In the genomic region with DNA sequence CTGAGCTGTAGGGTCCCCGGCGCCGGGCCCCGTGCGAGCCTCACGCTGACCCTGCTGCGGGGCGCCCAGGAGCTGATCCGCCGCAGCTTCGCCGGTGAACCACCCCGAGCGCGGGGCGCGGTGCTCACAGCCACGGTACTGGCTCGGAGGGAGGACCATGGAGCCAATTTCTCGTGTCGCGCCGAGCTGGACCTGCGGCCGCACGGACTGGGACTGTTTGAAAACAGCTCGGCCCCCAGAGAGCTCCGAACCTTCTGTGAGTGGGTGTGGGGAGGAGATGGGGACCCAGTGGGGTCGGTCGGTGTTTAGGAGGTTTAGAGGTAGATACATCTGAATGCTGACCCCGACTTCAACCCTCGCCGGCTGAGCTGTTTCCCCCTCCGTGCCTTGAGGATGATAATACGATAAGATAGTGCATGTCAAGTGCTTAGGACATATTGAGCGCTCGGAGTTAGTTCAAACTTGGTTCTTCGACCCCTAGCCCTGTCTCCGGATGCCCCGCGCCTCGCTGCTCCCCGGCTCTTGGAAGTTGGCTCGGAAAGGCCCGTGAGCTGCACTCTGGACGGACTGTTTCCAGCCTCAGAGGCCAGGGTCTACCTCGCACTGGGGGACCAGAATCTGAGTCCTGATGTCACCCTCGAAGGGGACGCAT, we compare ENCODE assay signal across 1 cellular context.
TF ChIP-seq lines count a peak whose summit lies in the region.

No MANE protein-coding gene starts in this region.

TF ChIP-seq in K562, 482 proteins besides CTCF, POLR2A, EP300 and RAD21 (continues in another document):
- TF ChIP-seq ZKSCAN1 (IDR thresholded peaks at IDR 0.05; ENCODE audit: low read depth, low read length) (no peak), CREB1 (IDR thresholded peaks at IDR 0.05) (no peak), CREB1 (CRISPR knock-in tag; IDR thresholded peaks at IDR 0.05) (peak; percentile 8; the same call in 1 of the 2 replicates), ZFX (CRISPR knock-in tag; IDR thresholded peaks at IDR 0.05) (peak; percentile 47), HMGN3 (IDR thresholded peaks at IDR 0.05; ENCODE audit: borderline replicate concordance, extremely low read depth, insufficient read length, low read depth, low read length) (no peak), NR2F6 (CRISPR knock-in tag; IDR thresholded peaks at IDR 0.05) (no peak), ZNF184 (CRISPR knock-in tag; IDR thresholded peaks at IDR 0.05) (no peak), ZFP36 (IDR thresholded peaks at IDR 0.05; ENCODE audit: low read depth, low read length, partially characterized antibody) (peak; percentile 35), KAT7 (CRISPR knock-in tag; IDR thresholded peaks at IDR 0.05; ENCODE audit: borderline replicate concordance) (peak; percentile 88), ATF1 (CRISPR knock-in tag; IDR thresholded peaks at IDR 0.05) (no peak), ATF1 (tag; IDR thresholded peaks at IDR 0.05) (no peak), ZBTB8A (IDR thresholded peaks at IDR 0.05; ENCODE audit: partially characterized antibody) (no peak), POU5F1 (IDR thresholded peaks at IDR 0.05; ENCODE audit: borderline replicate concordance, low read depth, low read length, partially characterized antibody) (no peak), FOSL1 (tag; conservative IDR thresholded peaks at IDR 0.05) (no peak), RBM34 (IDR thresholded peaks at IDR 0.05; ENCODE audit: borderline replicate concordance, insufficient read depth, low read length) (no peak), ZBTB34 (CRISPR knock-in tag; IDR thresholded peaks at IDR 0.05) (no peak), KLF6 (CRISPR knock-in tag; IDR thresholded peaks at IDR 0.05; ENCODE audit: borderline replicate concordance) (no peak), MAFK (IDR thresholded peaks at IDR 0.05; ENCODE audit: low read length) (no peak), CEBPZ (IDR thresholded peaks at IDR 0.05; ENCODE audit: borderline replicate concordance, low read depth, low read length) (no peak), ZNF518B (CRISPR knock-in tag; IDR thresholded peaks at IDR 0.05) (no peak), PHF8 (IDR thresholded peaks at IDR 0.05; ENCODE audit: borderline replicate concordance, low read length) (peak; percentile 28; the same call in 1 of the 2 replicates), MECOM (CRISPR knock-in tag; IDR thresholded peaks at IDR 0.05) (no peak), CCNT2 (IDR thresholded peaks at IDR 0.05; ENCODE audit: borderline replicate concordance, extremely low read depth, insufficient read length, low read depth, low read length) (peak; percentile 27), PRMT5 (CRISPR knock-in tag; IDR thresholded peaks at IDR 0.05) (no peak), PPARD (CRISPR knock-in tag; IDR thresholded peaks at IDR 0.05) (no peak), SAFB (IDR thresholded peaks at IDR 0.05; ENCODE audit: borderline replicate concordance, low read depth, low read length) (no peak), BDP1 (IDR thresholded peaks at IDR 0.05; ENCODE audit: insufficient read depth, insufficient read length) (no peak), HDAC2 (IDR thresholded peaks at IDR 0.05) (no peak), THRA (IDR thresholded peaks at IDR 0.05) (no peak), ZC3H4 (CRISPR knock-in tag; IDR thresholded peaks at IDR 0.05; ENCODE audit: borderline replicate concordance) (no peak)
- TF ChIP-seq, protein P1, sequence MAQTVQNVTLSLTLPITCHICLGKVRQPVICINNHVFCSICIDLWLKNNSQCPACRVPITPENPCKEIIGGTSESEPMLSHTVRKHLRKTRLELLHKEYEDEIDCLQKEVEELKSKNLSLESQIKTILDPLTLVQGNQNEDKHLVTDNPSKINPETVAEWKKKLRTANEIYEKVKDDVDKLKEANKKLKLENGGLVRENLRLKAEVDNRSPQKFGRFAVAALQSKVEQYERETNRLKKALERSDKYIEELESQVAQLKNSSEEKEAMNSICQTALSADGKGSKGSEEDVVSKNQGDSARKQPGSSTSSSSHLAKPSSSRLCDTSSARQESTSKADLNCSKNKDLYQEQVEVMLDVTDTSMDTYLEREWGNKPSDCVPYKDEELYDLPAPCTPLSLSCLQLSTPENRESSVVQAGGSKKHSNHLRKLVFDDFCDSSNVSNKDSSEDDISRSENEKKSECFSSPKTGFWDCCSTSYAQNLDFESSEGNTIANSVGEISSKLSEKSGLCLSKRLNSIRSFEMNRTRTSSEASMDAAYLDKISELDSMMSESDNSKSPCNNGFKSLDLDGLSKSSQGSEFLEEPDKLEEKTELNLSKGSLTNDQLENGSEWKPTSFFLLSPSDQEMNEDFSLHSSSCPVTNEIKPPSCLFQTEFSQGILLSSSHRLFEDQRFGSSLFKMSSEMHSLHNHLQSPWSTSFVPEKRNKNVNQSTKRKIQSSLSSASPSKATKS (CRISPR knock-in tag; IDR thresholded peaks at IDR 0.05) = no peak
- TF ChIP-seq, protein P2, sequence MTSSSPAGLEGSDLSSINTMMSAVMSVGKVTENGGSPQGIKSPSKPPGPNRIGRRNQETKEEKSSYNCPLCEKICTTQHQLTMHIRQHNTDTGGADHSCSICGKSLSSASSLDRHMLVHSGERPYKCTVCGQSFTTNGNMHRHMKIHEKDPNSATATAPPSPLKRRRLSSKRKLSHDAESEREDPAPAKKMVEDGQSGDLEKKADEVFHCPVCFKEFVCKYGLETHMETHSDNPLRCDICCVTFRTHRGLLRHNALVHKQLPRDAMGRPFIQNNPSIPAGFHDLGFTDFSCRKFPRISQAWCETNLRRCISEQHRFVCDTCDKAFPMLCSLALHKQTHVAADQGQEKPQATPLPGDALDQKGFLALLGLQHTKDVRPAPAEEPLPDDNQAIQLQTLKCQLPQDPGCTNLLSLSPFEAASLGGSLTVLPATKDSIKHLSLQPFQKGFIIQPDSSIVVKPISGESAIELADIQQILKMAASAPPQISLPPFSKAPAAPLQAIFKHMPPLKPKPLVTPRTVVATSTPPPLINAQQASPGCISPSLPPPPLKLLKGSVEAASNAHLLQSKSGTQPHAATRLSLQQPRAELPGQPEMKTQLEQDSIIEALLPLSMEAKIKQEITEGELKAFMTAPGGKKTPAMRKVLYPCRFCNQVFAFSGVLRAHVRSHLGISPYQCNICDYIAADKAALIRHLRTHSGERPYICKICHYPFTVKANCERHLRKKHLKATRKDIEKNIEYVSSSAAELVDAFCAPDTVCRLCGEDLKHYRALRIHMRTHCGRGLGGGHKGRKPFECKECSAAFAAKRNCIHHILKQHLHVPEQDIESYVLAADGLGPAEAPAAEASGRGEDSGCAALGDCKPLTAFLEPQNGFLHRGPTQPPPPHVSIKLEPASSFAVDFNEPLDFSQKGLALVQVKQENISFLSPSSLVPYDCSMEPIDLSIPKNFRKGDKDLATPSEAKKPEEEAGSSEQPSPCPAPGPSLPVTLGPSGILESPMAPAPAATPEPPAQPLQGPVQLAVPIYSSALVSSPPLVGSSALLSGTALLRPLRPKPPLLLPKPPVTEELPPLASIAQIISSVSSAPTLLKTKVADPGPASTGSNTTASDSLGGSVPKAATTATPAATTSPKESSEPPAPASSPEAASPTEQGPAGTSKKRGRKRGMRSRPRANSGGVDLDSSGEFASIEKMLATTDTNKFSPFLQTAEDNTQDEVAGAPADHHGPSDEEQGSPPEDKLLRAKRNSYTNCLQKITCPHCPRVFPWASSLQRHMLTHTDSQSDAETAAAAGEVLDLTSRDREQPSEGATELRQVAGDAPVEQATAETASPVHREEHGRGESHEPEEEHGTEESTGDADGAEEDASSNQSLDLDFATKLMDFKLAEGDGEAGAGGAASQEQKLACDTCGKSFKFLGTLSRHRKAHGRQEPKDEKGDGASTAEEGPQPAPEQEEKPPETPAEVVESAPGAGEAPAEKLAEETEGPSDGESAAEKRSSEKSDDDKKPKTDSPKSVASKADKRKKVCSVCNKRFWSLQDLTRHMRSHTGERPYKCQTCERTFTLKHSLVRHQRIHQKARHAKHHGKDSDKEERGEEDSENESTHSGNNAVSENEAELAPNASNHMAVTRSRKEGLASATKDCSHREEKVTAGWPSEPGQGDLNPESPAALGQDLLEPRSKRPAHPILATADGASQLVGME (CRISPR knock-in tag; IDR thresholded peaks at IDR 0.05) = no peak
- TF ChIP-seq, protein P3, sequence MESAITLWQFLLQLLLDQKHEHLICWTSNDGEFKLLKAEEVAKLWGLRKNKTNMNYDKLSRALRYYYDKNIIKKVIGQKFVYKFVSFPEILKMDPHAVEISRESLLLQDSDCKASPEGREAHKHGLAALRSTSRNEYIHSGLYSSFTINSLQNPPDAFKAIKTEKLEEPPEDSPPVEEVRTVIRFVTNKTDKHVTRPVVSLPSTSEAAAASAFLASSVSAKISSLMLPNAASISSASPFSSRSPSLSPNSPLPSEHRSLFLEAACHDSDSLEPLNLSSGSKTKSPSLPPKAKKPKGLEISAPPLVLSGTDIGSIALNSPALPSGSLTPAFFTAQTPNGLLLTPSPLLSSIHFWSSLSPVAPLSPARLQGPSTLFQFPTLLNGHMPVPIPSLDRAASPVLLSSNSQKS (CRISPR knock-in tag; IDR thresholded peaks at IDR 0.05) = no peak
- TF ChIP-seq, protein P4, sequence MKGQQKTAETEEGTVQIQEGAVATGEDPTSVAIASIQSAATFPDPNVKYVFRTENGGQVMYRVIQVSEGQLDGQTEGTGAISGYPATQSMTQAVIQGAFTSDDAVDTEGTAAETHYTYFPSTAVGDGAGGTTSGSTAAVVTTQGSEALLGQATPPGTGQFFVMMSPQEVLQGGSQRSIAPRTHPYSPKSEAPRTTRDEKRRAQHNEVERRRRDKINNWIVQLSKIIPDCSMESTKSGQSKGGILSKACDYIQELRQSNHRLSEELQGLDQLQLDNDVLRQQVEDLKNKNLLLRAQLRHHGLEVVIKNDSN (CRISPR knock-in tag; IDR thresholded peaks at IDR 0.05) = peak; percentile 46
- TF ChIP-seq, protein P5, sequence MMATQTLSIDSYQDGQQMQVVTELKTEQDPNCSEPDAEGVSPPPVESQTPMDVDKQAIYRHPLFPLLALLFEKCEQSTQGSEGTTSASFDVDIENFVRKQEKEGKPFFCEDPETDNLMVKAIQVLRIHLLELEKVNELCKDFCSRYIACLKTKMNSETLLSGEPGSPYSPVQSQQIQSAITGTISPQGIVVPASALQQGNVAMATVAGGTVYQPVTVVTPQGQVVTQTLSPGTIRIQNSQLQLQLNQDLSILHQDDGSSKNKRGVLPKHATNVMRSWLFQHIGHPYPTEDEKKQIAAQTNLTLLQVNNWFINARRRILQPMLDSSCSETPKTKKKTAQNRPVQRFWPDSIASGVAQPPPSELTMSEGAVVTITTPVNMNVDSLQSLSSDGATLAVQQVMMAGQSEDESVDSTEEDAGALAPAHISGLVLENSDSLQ (IDR thresholded peaks at IDR 0.05) = no peak
